In the genomic region with DNA sequence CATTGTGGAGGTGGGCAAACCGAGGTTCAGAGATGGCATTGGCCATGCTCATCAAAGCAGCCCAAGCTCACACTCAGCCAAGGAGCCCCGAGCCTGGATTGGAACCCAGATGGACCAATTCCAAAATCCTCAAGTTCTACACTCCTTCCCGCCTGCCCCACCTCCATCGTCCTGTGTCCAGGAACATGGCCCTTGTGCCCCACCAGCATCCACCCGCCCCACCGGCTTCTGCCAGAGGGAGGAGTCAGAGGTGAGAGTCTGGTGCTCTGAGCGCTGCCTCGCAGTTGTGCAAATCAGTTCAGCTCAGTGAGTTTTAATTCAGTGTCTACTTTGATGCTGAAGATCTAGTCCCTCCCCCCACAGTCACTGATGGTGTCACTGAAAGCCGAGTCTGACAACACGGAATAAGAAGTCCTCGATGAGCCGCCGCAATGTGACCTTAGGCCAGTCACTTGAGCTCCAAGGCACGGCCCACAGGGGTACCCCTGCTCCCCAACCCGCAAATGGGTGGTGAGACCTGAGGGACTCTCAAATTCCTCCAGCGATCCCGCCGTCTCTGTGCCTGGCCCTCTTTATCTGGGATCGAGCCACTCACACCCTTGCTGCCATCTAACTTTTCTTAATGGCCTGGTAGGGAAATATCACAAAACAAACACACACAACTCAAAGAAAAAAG, we compare ENCODE assay signal across 9 cellular contexts. TPM values are rescaled to one million over a fixed set of nuclear protein-coding genes. Genes with fewer than 3 reads are reported as not detected.
DNase-seq lines count a peak whose midpoint lies in the region; ATAC-seq and TF ChIP-seq lines count a peak whose summit lies in the region.
"Had no signal": no experiment of that assay in that cellular context is flagged by ENCODE, and none has a peak within 500 bp of the region (broad histone marks: within the 10 kb centered on the region; RNA-seq: fewer than 3 reads in every experiment).

No MANE protein-coding gene starts in this region.

- H3K9ac ChIP-seq in BLaER1 treated with 17β-estradiol and CSF1 and Interleukin-3, amounts not matched to agents 10 nM and 100 nM = peak overlapping the region; percentile 65 to 80 (median 75)

- H3K27ac ChIP-seq in BLaER1 treated with 17β-estradiol and CSF1 and Interleukin-3, amounts not matched to agents 10 nM and 100 nM = peak overlapping the region; percentile 65 to 94 (median 85)
- peak overlapping the region; percentile 81 for H3K27ac ChIP-seq in HL-60 (replicated peaks)
- peak overlapping the region; percentile 85 to 92 for H3K27ac ChIP-seq in breast epithelium
- peak overlapping the region; percentile 69 for H3K27ac ChIP-seq in neutrophil

- no peaks in the 10 kb centered on the region for H3K36me3 ChIP-seq in BLaER1 treated with 17β-estradiol and CSF1 and Interleukin-3, amounts not matched to agents 10 nM and 100 nM
- H3K36me3 ChIP-seq in breast epithelium = no peaks in the 10 kb centered on the region
- H3K36me3 ChIP-seq in neutrophil = no peaks in the 10 kb centered on the region

- H3K9me3 ChIP-seq in BLaER1 treated with 17β-estradiol and CSF1 and Interleukin-3, amounts not matched to agents 10 nM and 100 nM (replicated peaks in 1 of 11) = no peaks in the 10 kb centered on the region
- H3K9me3 ChIP-seq in breast epithelium = no peaks in the 10 kb centered on the region
- no peaks in the 10 kb centered on the region for H3K9me3 ChIP-seq in neutrophil

- H3K4me2 ChIP-seq in BLaER1 treated with 17β-estradiol and CSF1 and Interleukin-3, amounts not matched to agents 10 nM and 100 nM = peak overlapping the region; percentile 84 to 96 (median 92)

- DNase-seq in HL-60 (ENCODE audit: low read depth in 1 of 2, low spot score in 1 of 2) = peak in 1 of 2 experiments; percentile 49
- DNase-seq in breast epithelium (ENCODE audit: low spot score in 2 of 2) = no peak
- no peak for DNase-seq in HuH-7 (ENCODE audit: low spot score)
- no peak for DNase-seq in A172 (ENCODE audit: low spot score)
- DNase-seq: NCI-H1694 treated with DMSO at 0.1 percent for 48 hours had no signal

- TF ChIP-seq CTCF in HL-60 (IDR thresholded peaks at IDR 0.05; ENCODE audit: insufficient read depth, low read length) = no peak
- TF ChIP-seq CTCF in breast epithelium (IDR thresholded peaks at IDR 0.05) = no peak
- TF ChIP-seq CTCF in neutrophil (IDR thresholded peaks at IDR 0.05) = no peak

- TF ChIP-seq POLR2A in breast epithelium (IDR thresholded peaks at IDR 0.05) = no peak

- peaks cover 0 to 6% (median 0%) of the 10 kb centered on the region in 11 experiments; a peak in 2 of 22 replicates for H4K20me1 ChIP-seq in BLaER1 treated with 17β-estradiol and CSF1 and Interleukin-3, amounts not matched to agents 10 nM and 100 nM

- no peaks in the 10 kb centered on the region for H3K27me3 ChIP-seq in BLaER1 treated with 17β-estradiol and CSF1 and Interleukin-3, amounts not matched to agents 10 nM and 100 nM
- H3K27me3 ChIP-seq in HL-60 (ENCODE audit: insufficient read depth, poor library complexity, severe bottlenecking) (no peaks in the 10 kb centered on the region), breast epithelium (no peaks in the 10 kb centered on the region), neutrophil (no peaks in the 10 kb centered on the region)

- intact Hi-C loops in breast epithelium (cut with DNase I; ENCODE audit: low total_unique reads) = no loop called here

- peaks cover 36 to 70% (median 47%) of the 10 kb centered on the region in 10 experiments for H3K4me1 ChIP-seq in BLaER1 treated with 17β-estradiol and CSF1 and Interleukin-3, amounts not matched to agents 10 nM and 100 nM
- H3K4me1 ChIP-seq in breast epithelium = peaks cover 0 to 10% of the 10 kb centered on the region in 2 donors
- H3K4me1 ChIP-seq in neutrophil (ENCODE audit: control insufficient read depth in 1 of 2, insufficient read depth in 1 of 2, low read depth in 1 of 2, low read length in 1 of 2) = peaks cover 16 to 18% of the 10 kb centered on the region in 2 experiments

- H3K4me3 ChIP-seq in BLaER1 treated with 17β-estradiol and CSF1 and Interleukin-3, amounts not matched to agents 10 nM and 100 nM = peak overlapping the region in 8 of 10 experiments; percentile 51 to 62 (median 54); a peak in 17 of 20 replicates
- peak overlapping the region; percentile 19 for H3K4me3 ChIP-seq in HL-60 (replicated peaks; ENCODE audit: insufficient read depth, low read length)
- H3K4me3 ChIP-seq in breast epithelium = peak overlapping the region in 2 of 3 donors; percentile 34 to 60
- H3K4me3 ChIP-seq in neutrophil (ENCODE audit: low read depth in 1 of 2, low read length in 1 of 2) = peak overlapping the region; percentile 64 to 69

- ATAC-seq in HG02571 (IDR thresholded peaks at IDR 0.05; ENCODE audit: unreplicated experiment) (no peak), HG03108 (IDR thresholded peaks at IDR 0.05; ENCODE audit: unreplicated experiment) (no peak)

RNA-seq across cellular contexts. Expression of a gene that starts 26.3 kb away (rescaled TPM):
- total RNA-seq in breast epithelium = 10 to 100 TPM; 32.3 to 56.6 (median 34.4) TPM
- total RNA-seq in A172 (2014; rRNA removed; shearing (Covaris generic)) = 41.6 and 59.7 TPM in 2 replicates
